Comparison of ENCODE assay signal across 8 cellular contexts in genomic region chr17:44065668-44066203, GRCh38. TPM values are rescaled to one million over a fixed set of nuclear protein-coding genes. Genes with fewer than 3 reads are reported as not detected.
DNase-seq lines count a peak whose midpoint lies in the region; ATAC-seq and TF ChIP-seq lines count a peak whose summit lies in the region.

No MANE protein-coding gene starts in this region.

- ATAC-seq in GM21390 (IDR thresholded peaks at IDR 0.05; ENCODE audit: unreplicated experiment) = no peak

- WGBS in suprapubic skin = 1% methylated on average over 9 of the region's 9 CpGs

- no peak for TF ChIP-seq EP300 in suprapubic skin (IDR thresholded peaks at IDR 0.05)

- peaks cover 0 to 26% of the 10 kb centered on the region in 2 donors for H3K36me3 ChIP-seq in ascending aorta
- H3K36me3 ChIP-seq in suprapubic skin = peaks cover 19% of the 10 kb centered on the region

- no peak for DNase-seq in AG04449 (ENCODE audit: low read depth, low spot score)
- peak; percentile 48 for DNase-seq in KBM-7
- DNase-seq in ascending aorta (ENCODE audit: low spot score in 2 of 2) = no peak
- DNase-seq in suprapubic skin (ENCODE audit: low spot score in 2 of 2) = no peak
- no peak for DNase-seq in COLO829 (ENCODE audit: low spot score)
- no peak for DNase-seq in NCI-H2107 treated with DMSO at 0.1 percent for 48 hours (lab: John Stamatoyannopoulos, UW; ENCODE audit: unreplicated experiment)

- intact Hi-C loops in ascending aorta (cut with DNase I) = loop anchor here (2.0 kb wide), 1 partner anchor 51 kb away; the partner anchor contains the start of gene TMEM101

- CTCF ChIA-PET in AG04449 (lab: Yijun Ruan, JAX) = interaction anchor here (0.9 to 2.5 kb wide), 4 partner anchors 9 to 103 kb away, joined by 3 to 10 read pairs (median 4); no protein-coding TSS in a partner anchor

- POLR2A ChIA-PET in AG04449 (lab: Yijun Ruan, JAX) = interaction anchor here (0.6 to 1.5 kb wide), 6 partner anchors 11 to 158 kb away, joined by 3 to 4 read pairs (median 3); partner anchors contain the start of gene HDAC5

- in situ Hi-C loops in KBM-7 (cut with MboI; ENCODE audit: low pct_unique_long_range_greater_than_20kb, low sequenced_read_pairs) = no loop called here

- H3K27ac ChIP-seq in ascending aorta = peak overlapping the region; percentile 94 to 95
- peak overlapping the region; percentile 92 for H3K27ac ChIP-seq in layer of hippocampus (ENCODE audit: low read depth, low read length)
- H3K27ac ChIP-seq in suprapubic skin = peak overlapping the region; percentile 94

- no peaks in the 10 kb centered on the region for H3K9me3 ChIP-seq in ascending aorta
- H3K9me3 ChIP-seq in suprapubic skin = no peaks in the 10 kb centered on the region

- H3K4me3 ChIP-seq in AG04449 (ENCODE audit: low read depth, low read length) (peak overlapping the region; percentile 66), ascending aorta (peak overlapping the region; percentile 59 to 73), suprapubic skin (peak overlapping the region; percentile 80)

- no peaks in the 10 kb centered on the region for H3K27me3 ChIP-seq in ascending aorta
- H3K27me3 ChIP-seq in layer of hippocampus (ENCODE audit: control insufficient read depth, insufficient read depth, low read length) = no peaks in the 10 kb centered on the region
- no peaks in the 10 kb centered on the region for H3K27me3 ChIP-seq in suprapubic skin

- no peak for TF ChIP-seq POLR2A in suprapubic skin (IDR thresholded peaks at IDR 0.05)

- H3K4me1 ChIP-seq in ascending aorta (peaks cover 0 to 22% of the 10 kb centered on the region in 2 donors), suprapubic skin (peaks cover 37% of the 10 kb centered on the region)

- TF ChIP-seq CTCF in AG04449 (IDR thresholded peaks at IDR 0.05; ENCODE audit: insufficient read depth, low read length, missing control alignments) = no peak
- TF ChIP-seq CTCF in ascending aorta (IDR thresholded peaks at IDR 0.05) = no peak
- no peak for TF ChIP-seq CTCF in suprapubic skin (IDR thresholded peaks at IDR 0.05)

RNA-seq across cellular contexts. Expression of gene LSM12, which starts 0.7 kb away (rescaled TPM):
- total RNA-seq in ascending aorta (12.5 TPM), suprapubic skin (10 to 100 TPM; 27.8 to 44.6 (median 33.3) TPM)

RNA-seq across cellular contexts. Expression of gene G6PC3, which starts 4.8 kb away (rescaled TPM):
- total RNA-seq in ascending aorta (111 TPM), suprapubic skin (10 to 100 TPM; 12.7 to 20.4 (median 15.4) TPM)

RNA-seq across cellular contexts. Expression of gene TMEM101, which starts 51.0 kb away (rescaled TPM):
- total RNA-seq in ascending aorta (11.0 TPM), suprapubic skin (10 to 100 TPM; 20.7 to 48.5 (median 43.6) TPM)

RNA-seq across cellular contexts. Expression of gene HDAC5, which starts 57.7 kb away (rescaled TPM):
- total RNA-seq in ascending aorta (189 TPM), suprapubic skin (100 to 1,000 TPM; 135 to 197 (median 168) TPM)
